ENCODE assay signal across 11 cellular contexts in the genomic region with DNA sequence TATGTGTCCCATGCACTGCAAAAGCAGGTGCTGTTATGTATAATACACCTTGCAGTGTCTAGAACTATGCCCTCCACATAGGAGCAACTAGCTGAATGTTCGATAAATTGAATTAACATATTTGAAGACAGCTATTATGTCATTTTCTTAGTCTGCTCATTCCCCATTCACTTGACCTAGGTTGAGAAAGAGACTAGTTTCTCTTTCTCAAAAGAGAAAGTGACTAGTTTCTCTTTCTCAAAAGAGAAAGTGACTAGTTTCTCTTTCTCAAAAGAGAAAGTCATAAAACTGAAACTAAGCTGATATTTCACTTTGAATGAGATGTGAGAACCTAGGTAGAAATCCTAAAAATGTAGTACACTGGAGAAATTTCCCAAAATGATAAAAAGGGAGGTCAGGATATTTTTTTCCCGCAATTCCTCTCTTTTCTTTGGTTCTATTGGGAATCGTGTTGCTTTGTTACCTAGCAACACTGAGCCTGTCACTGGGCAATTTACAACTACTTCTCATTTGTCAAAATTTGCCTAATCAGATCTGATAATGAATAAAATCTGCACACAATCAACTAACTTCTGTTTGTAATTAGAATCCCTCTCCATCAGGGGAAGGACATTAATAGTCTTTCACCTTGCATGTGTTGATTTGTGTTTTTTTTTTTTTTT.
DNase-seq lines count a peak whose midpoint lies in the region; ATAC-seq and FAIRE-seq lines count a peak whose summit lies in the region.
"Had no signal": no experiment of that assay in that cellular context is flagged by ENCODE, and none has a peak within 500 bp of the region (broad histone marks: within the 10 kb centered on the region; RNA-seq: fewer than 3 reads in every experiment).

No MANE protein-coding gene starts in this region.

- no peak overlapping the region for H3K27ac ChIP-seq in small intestine (ENCODE audit: low read depth in 1 of 2, low read length in 1 of 2)
- H3K27ac ChIP-seq: BLaER1 treated with 17β-estradiol and CSF1 and Interleukin-3, amounts not matched to agents 10 nM and 100 nM; neutrophil had no signal

- H3K4me1 ChIP-seq in small intestine (ENCODE audit: control insufficient read depth in 2 of 2, insufficient read depth in 1 of 2, low read depth in 1 of 2, low read length in 1 of 2), result no peaks in the 10 kb centered on the region

- H3K27me3 Mint-ChIP-seq in activated naive CD4-positive, alpha-beta T cell treated with anti-CD3 and anti-CD28 coated beads, Interleukin-2, amount 50 U/mL, for 24 hours, result peaks cover 1% of the 10 kb centered on the region
- H3K27me3 Mint-ChIP-seq in activated naive CD4-positive, alpha-beta T cell treated with anti-CD3 and anti-CD28 coated beads for 36 hours (ENCODE audit: low read depth), result peaks cover 2% of the 10 kb centered on the region

- FAIRE-seq in small intestine (lab: Jason Lieb, UNC) (peak; percentile 19), RCC 7860 (lab: Jason Lieb, UNC) (no peak)

- H3K9me3 ChIP-seq in small intestine (ENCODE audit: control insufficient read depth, low read depth), result no peaks in the 10 kb centered on the region
- H3K9me3 ChIP-seq: BLaER1 treated with 17β-estradiol and CSF1 and Interleukin-3, amounts not matched to agents 10 nM and 100 nM; neutrophil had no signal

- CTCF ChIA-PET in activated naive CD4-positive, alpha-beta T cell treated with anti-CD3 and anti-CD28 coated beads for 36 hours (lab: Charles Lee), result no interaction called here

- H3K36me3 Mint-ChIP-seq in activated naive CD4-positive, alpha-beta T cell treated with anti-CD3 and anti-CD28 coated beads, Interleukin-2, amount 50 U/mL, for 24 hours, result no peaks in the 10 kb centered on the region
- no peaks in the 10 kb centered on the region for H3K36me3 Mint-ChIP-seq in activated naive CD4-positive, alpha-beta T cell treated with anti-CD3 and anti-CD28 coated beads for 36 hours (ENCODE audit: low read depth)

- H3K9me3 Mint-ChIP-seq in activated naive CD4-positive, alpha-beta T cell treated with anti-CD3 and anti-CD28 coated beads, Interleukin-2, amount 50 U/mL, for 24 hours, result peaks cover 11% of the 10 kb centered on the region
- peaks cover 3% of the 10 kb centered on the region for H3K9me3 Mint-ChIP-seq in activated naive CD4-positive, alpha-beta T cell treated with anti-CD3 and anti-CD28 coated beads for 36 hours

- H3K4me3 ChIP-seq in small intestine (ENCODE audit: low read depth in 1 of 2, low read length in 2 of 2), result no peak overlapping the region
- H3K4me3 ChIP-seq: BLaER1 treated with 17β-estradiol and CSF1 and Interleukin-3, amounts not matched to agents 10 nM and 100 nM had no signal

- no peaks in the 10 kb centered on the region for H3K36me3 ChIP-seq in small intestine (ENCODE audit: control insufficient read depth in 2 of 2, insufficient read depth in 2 of 2, low read length in 2 of 2)
- H3K36me3 ChIP-seq: BLaER1 treated with 17β-estradiol and CSF1 and Interleukin-3, amounts not matched to agents 10 nM and 100 nM; neutrophil had no signal

- H3K4me1 Mint-ChIP-seq in activated naive CD4-positive, alpha-beta T cell treated with anti-CD3 and anti-CD28 coated beads, Interleukin-2, amount 50 U/mL, for 24 hours, result peaks cover 25% of the 10 kb centered on the region
- H3K4me1 Mint-ChIP-seq in activated naive CD4-positive, alpha-beta T cell treated with anti-CD3 and anti-CD28 coated beads for 36 hours (ENCODE audit: low read depth), result peaks cover 15% of the 10 kb centered on the region

- H3K4me3 Mint-ChIP-seq in activated naive CD4-positive, alpha-beta T cell treated with anti-CD3 and anti-CD28 coated beads, Interleukin-2, amount 50 U/mL, for 24 hours, result peak overlapping the region; percentile 56
- no peak overlapping the region for H3K4me3 Mint-ChIP-seq in activated naive CD4-positive, alpha-beta T cell treated with anti-CD3 and anti-CD28 coated beads for 36 hours

- peak overlapping the region; percentile 89 for H3K27ac Mint-ChIP-seq in activated naive CD4-positive, alpha-beta T cell treated with anti-CD3 and anti-CD28 coated beads, Interleukin-2, amount 50 U/mL, for 24 hours
- H3K27ac Mint-ChIP-seq in activated naive CD4-positive, alpha-beta T cell treated with anti-CD3 and anti-CD28 coated beads for 36 hours, result no peak overlapping the region

- ATAC-seq in GM21825 (IDR thresholded peaks at IDR 0.05; ENCODE audit: unreplicated experiment) (peak; percentile 80), HG03432 (IDR thresholded peaks at IDR 0.05; ENCODE audit: unreplicated experiment) (peak; percentile 93)

- no peak for DNase-seq in activated naive CD4-positive, alpha-beta T cell treated with anti-CD3 and anti-CD28 coated beads for 36 hours
- DNase-seq in small intestine (no peak), RCC 7860 (ENCODE audit: low spot score) (no peak), AML-193 (lab: John Stamatoyannopoulos, UW) (no peak), NCI-H526 (lab: John Stamatoyannopoulos, UW) (no peak)
- DNase-seq: activated CD4-positive, alpha-beta T cell treated with anti-CD3 and anti-CD28 coated beads, Interleukin-2, amount 50 U/mL, for 4 hours had no signal

- no peaks in the 10 kb centered on the region for H3K27me3 ChIP-seq in small intestine (ENCODE audit: control insufficient read depth in 2 of 2, insufficient read depth in 2 of 2, low read length in 2 of 2)
- H3K27me3 ChIP-seq: BLaER1 treated with 17β-estradiol and CSF1 and Interleukin-3, amounts not matched to agents 10 nM and 100 nM had no signal

- intact Hi-C loops in activated naive CD4-positive, alpha-beta T cell treated with anti-CD3 and anti-CD28 coated beads for 36 hours (cut with micrococcal nuclease), result loop anchor here (10.0 kb wide), 1 partner anchor 834 kb away; no protein-coding TSS in a partner anchor

- 46 to 75% (median 53%) methylated on average over 3 of the region's 3 CpGs for WGBS in small intestine, 3 donors
